ENCODE assay signal across 21 cellular contexts in the genomic region with DNA sequence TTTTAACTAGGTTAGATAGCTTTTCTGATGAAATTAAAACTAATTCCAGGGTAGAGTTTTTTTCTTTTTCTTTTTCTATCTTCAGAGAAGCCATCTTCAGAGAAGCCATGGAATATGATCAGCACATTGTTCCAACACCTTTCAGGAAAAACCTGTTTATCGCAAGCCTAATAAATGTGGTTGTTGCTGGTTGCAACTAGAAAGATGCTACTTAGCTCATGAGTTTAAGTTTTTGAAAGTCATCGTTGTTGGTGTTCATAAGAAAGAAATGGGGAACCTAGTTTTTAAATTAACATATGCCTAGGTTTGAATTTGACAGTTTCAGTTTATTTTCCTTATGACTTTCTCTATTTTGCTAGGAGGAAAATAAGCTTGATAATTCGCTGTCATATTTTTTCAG. TPM values are rescaled to one million over a fixed set of nuclear protein-coding genes. Genes with fewer than 3 reads are reported as not detected.
A peak's percentile ranks its signal among the peaks of the same experiment; 100 is the strongest.
DNase-seq lines count a peak whose midpoint lies in the region; ATAC-seq and TF ChIP-seq lines count a peak whose summit lies in the region.
"Had no signal": no experiment of that assay in that cellular context is flagged by ENCODE, and none has a peak within 500 bp of the region (broad histone marks: within the 10 kb centered on the region; RNA-seq: fewer than 3 reads in every experiment).

No MANE protein-coding gene starts in this region.

- no peak for DNase-seq in left ventricle myocardium inferior
- no peak for DNase-seq in cardiac septum (ENCODE audit: low spot score)
- DNase-seq in SK-N-MC (ENCODE audit: low read depth, low spot score), result no peak
- no peak for DNase-seq in hepatocyte (ENCODE audit: low spot score)
- no peak for DNase-seq in upper lobe of right lung
- no peak for DNase-seq in mesenteric fat pad (ENCODE audit: low spot score)
- DNase-seq in midbrain (lab: John Stamatoyannopoulos, UW), result no peak
- DNase-seq in HuH-7.5 (ENCODE audit: low spot score), result no peak
- DNase-seq: activated CD8-positive, alpha-beta memory T cell treated with anti-CD3 and anti-CD28 coated beads, Interleukin-2, amount 10 ng/mL, durations not matched to agents 7 days and 5 days; activated effector memory CD4-positive, alpha-beta T cell treated with anti-CD3 and anti-CD28 coated beads, Interleukin-2, amount 50 U/mL, for 16 hours; Calu3; dermis blood vessel endothelial cell; hypothalamus; KBM-7; left colon; NCI-H1417; NCI-H446; stimulated activated CD4-positive, alpha-beta T cell treated with anti-CD3 and anti-CD28 coated beads, Interleukin-12 subunit alpha, Interleukin-12 subunit beta, amount 100 ng/mL, for 4 hours; stimulated activated naive CD8-positive, alpha-beta T cell treated with anti-CD3 and anti-CD28 coated beads, Interleukin-15, amount 100 ng/mL, for 72 hours had no signal

- peaks cover 100% of the 10 kb centered on the region for H3K79me2 ChIP-seq in hepatocyte

- H3K27ac ChIP-seq in left ventricle myocardium inferior (replicated peaks), result peak overlapping the region; percentile 91
- peak overlapping the region; percentile 90 for H3K27ac ChIP-seq in SK-N-MC
- no peak overlapping the region for H3K27ac ChIP-seq in hepatocyte
- H3K27ac ChIP-seq in upper lobe of right lung, result no peak overlapping the region

- peak overlapping the region; percentile 78 for H3K4me2 ChIP-seq in hepatocyte

- no peaks in the 10 kb centered on the region for H3K27me3 ChIP-seq in left ventricle myocardium inferior (ENCODE audit: low read depth)
- no peaks in the 10 kb centered on the region for H3K27me3 ChIP-seq in hepatocyte
- no peaks in the 10 kb centered on the region for H3K27me3 ChIP-seq in upper lobe of right lung

- no peaks in the 10 kb centered on the region for H3K9me3 ChIP-seq in left ventricle myocardium inferior (replicated peaks)
- H3K9me3 ChIP-seq in SK-N-MC (ENCODE audit: low read depth, low read length), result no peaks in the 10 kb centered on the region
- no peaks in the 10 kb centered on the region for H3K9me3 ChIP-seq in hepatocyte (ENCODE audit: low read depth)
- no peaks in the 10 kb centered on the region for H3K9me3 ChIP-seq in upper lobe of right lung

- H2AFZ ChIP-seq in hepatocyte, result no peak overlapping the region

- no peak for ATAC-seq in upper lobe of right lung
- ATAC-seq: activated CD8-positive, alpha-beta memory T cell treated with anti-CD3 and anti-CD28 coated beads, Interleukin-2, amount 10 ng/mL, durations not matched to agents 7 days and 5 days; left colon; Panc1; stimulated activated naive CD8-positive, alpha-beta T cell treated with anti-CD3 and anti-CD28 coated beads, Interleukin-15, amount 100 ng/mL, for 72 hours; WTC11 had no signal

- TF ChIP-seq CTCF in left ventricle myocardium inferior (IDR thresholded peaks at IDR 0.05; ENCODE audit: borderline replicate concordance) (no peak), hepatocyte (IDR thresholded peaks at IDR 0.05; ENCODE audit: poor library complexity) (no peak), upper lobe of right lung (IDR thresholded peaks at IDR 0.05) (no peak)

- H3K4me1 ChIP-seq in left ventricle myocardium inferior (peaks cover 92% of the 10 kb centered on the region), hepatocyte (ENCODE audit: insufficient read depth) (no peaks in the 10 kb centered on the region), upper lobe of right lung (peaks cover 48% of the 10 kb centered on the region)

- 96% methylated on average over 3 of the region's 3 CpGs for WGBS in hepatocyte (ENCODE audit: low lambda C conversion rate, missing lambda C conversion rate)

- peaks cover 64% of the 10 kb centered on the region for H4K20me1 ChIP-seq in hepatocyte (ENCODE audit: insufficient read depth, poor library complexity, severe bottlenecking)

- peak overlapping the region; percentile 90 for H3K4me3 ChIP-seq in left ventricle myocardium inferior
- H3K4me3 ChIP-seq in SK-N-MC, result peak overlapping the region; percentile 54
- H3K4me3 ChIP-seq in hepatocyte, result no peak overlapping the region
- H3K4me3 ChIP-seq in upper lobe of right lung, result peak overlapping the region; percentile 9

- intact Hi-C loops in left ventricle myocardium inferior (cut with micrococcal nuclease) (loop anchor here (10.0 kb wide), 1 partner anchor 59 kb away; no protein-coding TSS in a partner anchor), cardiac septum (cut with DNase I) (loop anchor here (2.0 kb wide), 1 partner anchor 13 kb away; no protein-coding TSS in a partner anchor), upper lobe of right lung (cut with DNase I) (no loop called here)

- peak overlapping the region; percentile 61 for H3K9ac ChIP-seq in SK-N-MC (ENCODE audit: insufficient read length)

- H3K36me3 ChIP-seq in left ventricle myocardium inferior, result peaks cover 14% of the 10 kb centered on the region
- no peaks in the 10 kb centered on the region for H3K36me3 ChIP-seq in SK-N-MC (ENCODE audit: insufficient read depth, low read length)
- H3K36me3 ChIP-seq in hepatocyte (replicated peaks; ENCODE audit: insufficient read depth, low read depth), result no peaks in the 10 kb centered on the region
- no peaks in the 10 kb centered on the region for H3K36me3 ChIP-seq in upper lobe of right lung

- no peaks in the 10 kb centered on the region for H3K9me2 ChIP-seq in hepatocyte (replicated peaks; ENCODE audit: insufficient read depth)

RNA-seq across cellular contexts. Expression of a gene that starts 7.6 kb away (rescaled TPM):
- total RNA-seq in left ventricle myocardium inferior (136 TPM), cardiac septum (187 TPM), hepatocyte (49.2 and 49.7 TPM in 2 replicates), upper lobe of right lung (62.4 TPM), mesenteric fat pad (60.2 TPM)
- polyA plus RNA-seq in hepatocyte, result 12.0 and 13.3 TPM in 2 replicates

Comparison
In these comparisons a context has a peak if more than half of its experiments do, and no peak if none do; other contexts are left out.
1. H3K27ac ChIP-seq: peak in left ventricle myocardium inferior (single experiment) and SK-N-MC (single experiment); none in hepatocyte (single experiment) and upper lobe of right lung (single experiment).